ENCODE assay signal across 1 cellular context in genomic region chr5:3734621-3735020, GRCh38.
TF ChIP-seq lines count a peak whose summit lies in the region.

No MANE protein-coding gene starts in this region.

TF ChIP-seq in GM23338, 12 proteins besides CTCF, POLR2A, EP300 and RAD21 (continued from another document):
- TF ChIP-seq ZNF462 (CRISPR knock-in tag; IDR thresholded peaks at IDR 0.05) (no peak), POLR2AphosphoS5 (IDR thresholded peaks at IDR 0.05; ENCODE audit: low read depth) (no peak), CREB1 (CRISPR knock-in tag; IDR thresholded peaks at IDR 0.05; ENCODE audit: low read depth) (no peak), EZH2 (IDR thresholded peaks at IDR 0.05; ENCODE audit: low read depth, unreplicated experiment) (no peak)
